ENCODE assay signal across 14 cellular contexts in genomic region chr1:35222322-35223108, GRCh38. TPM values are rescaled to one million over a fixed set of nuclear protein-coding genes. Genes with fewer than 3 reads are reported as not detected.
DNase-seq lines count a peak whose midpoint lies in the region; ATAC-seq and TF ChIP-seq lines count a peak whose summit lies in the region.
"Had no signal": no experiment of that assay in that cellular context is flagged by ENCODE, and none has a peak within 500 bp of the region (broad histone marks: within the 10 kb centered on the region; RNA-seq: fewer than 3 reads in every experiment).

No MANE protein-coding gene starts in this region.

- H3K4me1 ChIP-seq in IMR-90 (ENCODE audit: control insufficient read depth, insufficient read depth, low read length) (peaks cover 13% of the 10 kb centered on the region), endodermal cell (ENCODE audit: control insufficient read depth, insufficient read depth, low read length) (no peaks in the 10 kb centered on the region), spleen (no peaks in the 10 kb centered on the region)
- H3K4me1 ChIP-seq: BLaER1 treated with 17β-estradiol and CSF1 and Interleukin-3, amounts not matched to agents 10 nM and 100 nM had no signal

- BruUV-seq in IMR-90 (replicated peaks; lab: Mats Ljungman, UMichigan): no TSS peak

- CTCF ChIA-PET in AG04450 (lab: Charles Lee) (interaction anchor here (0.5 to 4.4 kb wide), 8 partner anchors 15 to 346 kb away, joined by 3 to 19 read pairs (median 4); no protein-coding TSS in a partner anchor), IMR-90 (lab: Yijun Ruan, JAX) (interaction anchor here (0.7 to 1.2 kb wide), 3 partner anchors 21 to 370 kb away, joined by 3 to 4 read pairs (median 3); partner anchors contain the start of gene SFPQ)

- H2AK5ac ChIP-seq in IMR-90 (ENCODE audit: low read depth, low read length): no peak overlapping the region

- TF ChIP-seq RAD21 in IMR-90 (IDR thresholded peaks at IDR 0.05; ENCODE audit: low read length): no peak

- H3K27me3 ChIP-seq in AG04450 (ENCODE audit: control insufficient read depth, insufficient read depth, low read length) (no peaks in the 10 kb centered on the region), IMR-90 (ENCODE audit: control insufficient read depth, insufficient read depth, low read length) (no peaks in the 10 kb centered on the region), endodermal cell (ENCODE audit: control insufficient read depth, insufficient read depth, low read length, poor library complexity, severe bottlenecking) (no peaks in the 10 kb centered on the region), spleen (replicated peaks in 1 of 7) (no peaks in the 10 kb centered on the region)
- H3K27me3 ChIP-seq: BLaER1 treated with 17β-estradiol and CSF1 and Interleukin-3, amounts not matched to agents 10 nM and 100 nM; esophagus squamous epithelium had no signal

- intact Hi-C loops in IMR-90 (cut with micrococcal nuclease) (loop anchor here (5.0 kb wide), 1 partner anchor 65 kb away; no protein-coding TSS in a partner anchor), spleen (cut with DNase I; ENCODE audit: low total_unique reads) (no loop called here)

- H3K4me2 ChIP-seq in IMR-90 (ENCODE audit: low read depth, low read length): peak overlapping the region; percentile 60
- H3K4me2 ChIP-seq: BLaER1 treated with 17β-estradiol and CSF1 and Interleukin-3, amounts not matched to agents 10 nM and 100 nM had no signal

- H3K56ac ChIP-seq in IMR-90 (ENCODE audit: extremely low read depth, insufficient read depth, low read length): no peak overlapping the region

- TF ChIP-seq CTCF in AG04450 (IDR thresholded peaks at IDR 0.05; ENCODE audit: low read depth, low read length) (no peak), IMR-90 (conservative IDR thresholded peaks at IDR 0.05; ENCODE audit: low read depth, low read length) (no peak), endodermal cell (conservative IDR thresholded peaks at IDR 0.05) (no peak), mesothelial cell of epicardium (IDR thresholded peaks at IDR 0.05; ENCODE audit: unreplicated experiment) (no peak), spleen (IDR thresholded peaks at IDR 0.05 in 8 of 11, conservative IDR thresholded peaks at IDR 0.05 in 3 of 11) (no peak)

- H2BK5ac ChIP-seq in IMR-90 (ENCODE audit: low read depth, low read length, poor library complexity, severe bottlenecking): peak overlapping the region; percentile 60

- H3K9me1 ChIP-seq in IMR-90 (ENCODE audit: insufficient read depth, low read length): 0 out of 2 replicates have a peak, but pooled peaks cover 3% of the 10 kb centered on the region

- no CpG with 5 or more reads among the region's 6 CpGs for WGBS in IMR-90 (ENCODE audit: extremely low coverage in 2 of 2, insufficient read length in 1 of 2), 2 experiments
- WGBS in endodermal cell (ENCODE audit: insufficient coverage in 1 of 2, insufficient read length in 1 of 2), 2 experiments: 89 to 92% methylated on average over 6 of the region's 6 CpGs
- 66 to 78% (median 72%) methylated on average over 6 of the region's 6 CpGs for WGBS in spleen, 5 donors

- TF ChIP-seq POLR2A in IMR-90 (IDR thresholded peaks at IDR 0.05; ENCODE audit: low read depth, low read length) (no peak), spleen (IDR thresholded peaks at IDR 0.05) (no peak)

- H3K4me1 Mint-ChIP-seq in endodermal cell: peaks cover 17% of the 10 kb centered on the region
- H3K4me1 Mint-ChIP-seq in mesothelial cell of epicardium: peaks cover 16% of the 10 kb centered on the region
- H3K4me1 Mint-ChIP-seq: neural crest cell had no signal

- peak overlapping the region; percentile 79 for H3K18ac ChIP-seq in IMR-90 (ENCODE audit: low read depth, low read length)

- H2AK9ac ChIP-seq in IMR-90 (replicated peaks; ENCODE audit: low read depth, low read length, poor library complexity): no peak overlapping the region

- ATAC-seq in IMR-90 (ENCODE audit: low read depth): peak; percentile 77

- H3K79me1 ChIP-seq in IMR-90 (ENCODE audit: low read depth in 1 of 2, low read length in 2 of 2): no peaks in the 10 kb centered on the region

- peak overlapping the region; percentile 34 for H3K27ac ChIP-seq in AG04450 (ENCODE audit: low read depth, low read length)
- peak overlapping the region; percentile 70; the same call in 1 of the 2 replicates for H3K27ac ChIP-seq in IMR-90 (ENCODE audit: insufficient read depth, low read length)
- H3K27ac ChIP-seq in endodermal cell (ENCODE audit: low read depth, low read length): no peak overlapping the region
- peak overlapping the region in 2 of 8 donors; percentile 1 to 26 for H3K27ac ChIP-seq in spleen
- H3K27ac ChIP-seq: BLaER1 treated with 17β-estradiol and CSF1 and Interleukin-3, amounts not matched to agents 10 nM and 100 nM had no signal

- H3K36me3 ChIP-seq in IMR-90 (ENCODE audit: control insufficient read depth, insufficient read depth, low read length) (no peaks in the 10 kb centered on the region), endodermal cell (ENCODE audit: control insufficient read depth, insufficient read depth, low read length) (no peaks in the 10 kb centered on the region), spleen (no peaks in the 10 kb centered on the region)
- H3K36me3 ChIP-seq: BLaER1 treated with 17β-estradiol and CSF1 and Interleukin-3, amounts not matched to agents 10 nM and 100 nM; esophagus squamous epithelium had no signal

- H4K5ac ChIP-seq in IMR-90 (ENCODE audit: low read depth, low read length): peak overlapping the region; percentile 25

- no peak overlapping the region for H3K4me3 Mint-ChIP-seq in endodermal cell
- no peak overlapping the region for H3K4me3 Mint-ChIP-seq in mesothelial cell of epicardium
- H3K4me3 Mint-ChIP-seq: activated T-helper 1 cell treated with anti-CD3 and anti-CD28 coated beads, Interleukin-12 subunit alpha, Interleukin-12 subunit beta, Interleukin-2, Interleukin-4 antibody, amounts not matched to agents 30 ng/mL and 10 ng/mL and 1 ng/mL, durations not matched to agents 14 hours and 24 hours and 36 hours; neural crest cell had no signal

- H2BK20ac ChIP-seq in IMR-90 (ENCODE audit: low read depth, low read length): no peak overlapping the region

- no peak overlapping the region for H3K4me3 ChIP-seq in AG04450 (ENCODE audit: low read depth, low read length)
- no peak overlapping the region for H3K4me3 ChIP-seq in IMR-90 (ENCODE audit: insufficient read depth, low read depth, low read length)
- no peak overlapping the region for H3K4me3 ChIP-seq in endodermal cell (ENCODE audit: low read length)
- no peak overlapping the region for H3K4me3 ChIP-seq in spleen
- H3K4me3 ChIP-seq: BLaER1 treated with 17β-estradiol and CSF1 and Interleukin-3, amounts not matched to agents 10 nM and 100 nM; esophagus squamous epithelium had no signal

- H4K8ac ChIP-seq in IMR-90 (ENCODE audit: low read depth in 2 of 2, low read length in 2 of 2): peak overlapping the region in 1 of 2 experiments; percentile 57; a peak in 2 of 4 replicates

- peak overlapping the region; percentile 55 for H3K27ac Mint-ChIP-seq in endodermal cell
- peak overlapping the region; percentile 79 for H3K27ac Mint-ChIP-seq in mesothelial cell of epicardium
- H3K27ac Mint-ChIP-seq: activated T-helper 1 cell treated with anti-CD3 and anti-CD28 coated beads, Interleukin-12 subunit alpha, Interleukin-12 subunit beta, Interleukin-2, Interleukin-4 antibody, amounts not matched to agents 30 ng/mL and 10 ng/mL and 1 ng/mL, durations not matched to agents 14 hours and 24 hours and 36 hours had no signal

- H3K14ac ChIP-seq in IMR-90 (replicated peaks; ENCODE audit: low read depth, low read length): no peak overlapping the region; the same call in 1 of the 2 replicates

- H3K27me3 Mint-ChIP-seq in endodermal cell (ENCODE audit: insufficient read depth) (no peaks in the 10 kb centered on the region), mesothelial cell of epicardium (ENCODE audit: low read depth) (no peaks in the 10 kb centered on the region)

- H3K9me3 ChIP-seq in AG04450 (ENCODE audit: control insufficient read depth, insufficient read depth, low read length) (no peaks in the 10 kb centered on the region), IMR-90 (ENCODE audit: control insufficient read depth, insufficient read depth, low read length) (no peaks in the 10 kb centered on the region), endodermal cell (ENCODE audit: control insufficient read depth, low read length) (no peaks in the 10 kb centered on the region), spleen (no peaks in the 10 kb centered on the region)
- H3K9me3 ChIP-seq: esophagus squamous epithelium had no signal

- H3K9me3 Mint-ChIP-seq in endodermal cell (no peaks in the 10 kb centered on the region), mesothelial cell of epicardium (no peaks in the 10 kb centered on the region)
- H3K9me3 Mint-ChIP-seq: activated T-helper 1 cell treated with anti-CD3 and anti-CD28 coated beads, Interleukin-12 subunit alpha, Interleukin-12 subunit beta, Interleukin-2, Interleukin-4 antibody, amounts not matched to agents 30 ng/mL and 10 ng/mL and 1 ng/mL, durations not matched to agents 14 hours and 24 hours and 36 hours; neural crest cell had no signal

- in situ Hi-C loops in IMR-90 (cut with MboI; ENCODE audit: low sequenced_read_pairs): no loop called here

- H3K23ac ChIP-seq in IMR-90 (ENCODE audit: low read depth, low read length): no peak overlapping the region

- no peak overlapping the region for H2BK15ac ChIP-seq in IMR-90 (ENCODE audit: low read depth, low read length)

- peak; percentile 50 for DNase-seq in AG04450 (ENCODE audit: low read depth, low spot score)
- peak; percentile 87 for DNase-seq in IMR-90
- DNase-seq in endodermal cell: no peak
- DNase-seq in mesothelial cell of epicardium (ENCODE audit: low spot score in 2 of 2, unreplicated experiment in 2 of 2): no peak
- DNase-seq in SIG-M5 (lab: John Stamatoyannopoulos, UW): no peak
- no peak for DNase-seq in SKM-1 treated with dmso at 0.1 percent for 144 hours (lab: John Stamatoyannopoulos, UW; ENCODE audit: unreplicated experiment)
- no peak for DNase-seq in spleen
- no peak for DNase-seq in activated effector memory CD4-positive, alpha-beta T cell treated with anti-CD3 and anti-CD28 coated beads, Interleukin-2, amount 50 U/mL, for 16 hours
- DNase-seq: esophagus squamous epithelium, kidney glomerular epithelial cell, NCI-H2081 had no signal

- peak overlapping the region; percentile 64 for H2AFZ ChIP-seq in IMR-90 (replicated peaks; ENCODE audit: low read length, poor library complexity)

- H4K20me1 ChIP-seq in IMR-90 (ENCODE audit: insufficient read depth, low read length): no peaks in the 10 kb centered on the region
- H4K20me1 ChIP-seq: BLaER1 treated with 17β-estradiol and CSF1 and Interleukin-3, amounts not matched to agents 10 nM and 100 nM had no signal

- dilution Hi-C loops in IMR-90 (cut with HindIII; ENCODE audit: low sequenced_read_pairs, unreplicated experiment): no loop called here

- H3K9ac ChIP-seq in IMR-90 (ENCODE audit: low read depth, low read length) (0 out of 2 replicates have a peak overlapping the region, but pooled peaks have one; percentile 15), endodermal cell (ENCODE audit: extremely low read depth, low read length, poor library complexity, severe bottlenecking) (no peak overlapping the region)
- H3K9ac ChIP-seq: BLaER1 treated with 17β-estradiol and CSF1 and Interleukin-3, amounts not matched to agents 10 nM and 100 nM had no signal

- no peak overlapping the region for H2BK120ac ChIP-seq in IMR-90 (ENCODE audit: low read depth, low read length)

- no peak overlapping the region for H3K4ac ChIP-seq in IMR-90 (ENCODE audit: low read depth, low read length)

- H4K91ac ChIP-seq in IMR-90 (ENCODE audit: insufficient read depth, low read depth, low read length): peak overlapping the region; percentile 41; the same call in 1 of the 2 replicates

- H3K36me3 Mint-ChIP-seq in endodermal cell (ENCODE audit: low read depth) (no peaks in the 10 kb centered on the region), mesothelial cell of epicardium (no peaks in the 10 kb centered on the region)

- POLR2A ChIA-PET in AG04450 (lab: Yijun Ruan, JAX): interaction anchor here (0.6 to 1.0 kb wide), 3 partner anchors 29 to 205 kb away, joined by 3 to 7 read pairs (median 4); partner anchors contain the start of genes SFPQ and ZMYM4
- POLR2A ChIA-PET in IMR-90 (lab: Charles Lee; ENCODE audit: unreplicated experiment): interaction anchor here (0.6 kb wide), 1 partner anchor 414 kb away, joined by 3 read pairs; no protein-coding TSS in a partner anchor

RNA-seq across cellular contexts. Expression of gene SFPQ, which starts 29.6 kb away (rescaled TPM):
- polyA plus RNA-seq in AG04450 (2011; rRNA removed) (107 and 126 TPM in 2 replicates), IMR-90 (2012; rRNA removed) (91.4 and 121 TPM in 2 replicates), spleen (100 to 1,000 TPM; 171 to 220 (median 214) TPM)
- polyA minus RNA-seq in AG04450 (2011; rRNA and poly(A)+ RNA removed): 48.4 and 93.0 TPM in 2 replicates
- total RNA-seq in IMR-90 (2012; rRNA removed) (53.9 and 121 TPM in 2 replicates), endodermal cell (100 to 1,000 TPM; 350 to 491 TPM), mesothelial cell of epicardium (783 to 793 TPM (median 785 TPM) in 3 replicates), spleen (100 to 1,000 TPM; 205 to 292 (median 275) TPM)
- polyA plus RNA-seq in IMR-90 (2012; cell fraction: cytosol; rRNA removed): 25.7 and 28.4 TPM in 2 replicates
- polyA plus RNA-seq in IMR-90 (2012; cell fraction: nucleus; rRNA removed; ENCODE audit: low replicate concordance): 122 and 444 TPM in 2 replicates
- polyA plus RNA-seq in endodermal cell (2013, experiment 1 of 2): 290 TPM
- polyA plus RNA-seq in endodermal cell (2013, experiment 2 of 2): 263 TPM

RNA-seq across cellular contexts. Expression of gene ZMYM4, which starts 46.0 kb away (rescaled TPM):
- polyA plus RNA-seq in AG04450 (2011; rRNA removed): 40.3 and 58.3 TPM in 2 replicates
- 54.6 and 86.7 TPM in 2 replicates for polyA minus RNA-seq in AG04450 (2011; rRNA and poly(A)+ RNA removed)
- total RNA-seq in IMR-90 (2012; rRNA removed): 53.8 and 56.9 TPM in 2 replicates
- 11.2 and 14.7 TPM in 2 replicates for polyA plus RNA-seq in IMR-90 (2012; rRNA removed)
- polyA plus RNA-seq in IMR-90 (2012; cell fraction: cytosol; rRNA removed): 2.5 and 4.2 TPM in 2 replicates
- polyA plus RNA-seq in IMR-90 (2012; cell fraction: nucleus; rRNA removed; ENCODE audit: low replicate concordance): 2.4 and 27.3 TPM in 2 replicates
- total RNA-seq in endodermal cell: 100 to 1,000 TPM; 131 to 153 TPM
- polyA plus RNA-seq in endodermal cell (2013, experiment 1 of 2): 53.0 TPM
- 52.2 TPM for polyA plus RNA-seq in endodermal cell (2013, experiment 2 of 2)
- 87.8 to 95.6 TPM (median 91.3 TPM) in 3 replicates for total RNA-seq in mesothelial cell of epicardium
- total RNA-seq in spleen: 10 to 100 TPM; 31.2 to 70.2 (median 49.7) TPM
- 10 to 100 TPM in 2 of 3 donors, 1 to 10 TPM in 1; 9.0 to 10.8 (median 10.7) TPM for polyA plus RNA-seq in spleen

Comparison
In these comparisons a context has a peak if more than half of its experiments do, and no peak if none do; other contexts are left out.
1. DNase-seq: peak in AG04450 (single experiment) and IMR-90 (single experiment); none in endodermal cell (single experiment), mesothelial cell of epicardium (0 of 2), SIG-M5 (single experiment), SKM-1 treated with dmso at 0.1 percent for 144 hours (single experiment), spleen (single experiment) and activated effector memory CD4-positive, alpha-beta T cell treated with anti-CD3 and anti-CD28 coated beads, Interleukin-2, amount 50 U/mL, for 16 hours (single experiment).